ENCODE assay signal across 8 cellular contexts in the genomic region with DNA sequence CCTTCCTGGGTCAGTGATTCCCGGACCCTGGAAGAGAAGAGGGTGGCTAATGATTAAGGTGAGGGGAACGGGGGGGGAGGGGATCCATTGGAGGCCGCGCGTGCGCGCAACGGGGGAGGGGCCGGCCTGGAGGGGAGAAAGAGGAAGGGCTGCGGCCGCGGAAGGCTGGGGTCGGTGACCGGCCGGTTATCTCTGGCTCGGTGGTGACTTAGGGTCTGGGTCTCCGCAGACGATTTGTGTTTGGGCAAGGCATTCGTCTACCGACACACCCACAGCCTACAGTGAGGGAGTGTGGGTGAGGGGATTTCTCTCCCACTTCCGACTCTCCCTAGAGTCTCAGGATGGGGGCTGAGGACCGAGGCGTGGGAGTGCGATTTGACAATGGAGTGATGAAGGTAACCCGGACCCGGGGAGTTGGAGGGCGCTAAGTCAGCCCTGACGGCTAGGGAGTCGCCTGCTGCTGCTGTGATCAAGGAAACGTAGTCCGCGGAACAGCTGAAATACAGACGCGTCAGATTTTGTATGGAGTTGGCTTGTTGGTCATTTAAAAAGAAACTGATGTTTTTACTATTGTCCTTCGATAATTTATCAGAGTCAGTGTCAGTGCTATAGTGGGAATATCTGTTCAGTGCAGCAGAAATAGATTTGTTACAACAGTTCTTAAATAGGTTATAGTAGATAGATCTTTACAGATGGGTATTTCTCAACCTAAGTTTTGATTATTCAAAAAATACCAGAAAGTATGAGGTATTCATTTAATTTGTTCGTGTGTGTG. TPM values are rescaled to one million over a fixed set of nuclear protein-coding genes. Genes with fewer than 3 reads are reported as not detected.
DNase-seq lines count a peak whose midpoint lies in the region; ATAC-seq, FAIRE-seq and TF ChIP-seq lines count a peak whose summit lies in the region.

No MANE protein-coding gene starts in this region.

- dilution Hi-C loops in endothelial cell of umbilical vein (cut with MboI; ENCODE audit: extremely low pct_ligation_motif_present, low sequenced_read_pairs): no loop called here

- peaks cover 8% of the 10 kb centered on the region for H3K36me3 Mint-ChIP-seq in mesothelial cell of epicardium

- ATAC-seq in HG03095 (IDR thresholded peaks at IDR 0.05; ENCODE audit: unreplicated experiment): peak; percentile 41

- peaks cover 6% of the 10 kb centered on the region for H3K27me3 Mint-ChIP-seq in mesothelial cell of epicardium (ENCODE audit: low read depth)

- H3K27me3 ChIP-seq in endothelial cell of umbilical vein (ENCODE audit: control insufficient read depth in 2 of 2, insufficient read depth in 2 of 2, low read length in 2 of 2): peaks cover 4 to 7% of the 10 kb centered on the region in 2 experiments

- H4K20me1 ChIP-seq in endothelial cell of umbilical vein (replicated peaks; ENCODE audit: control insufficient read depth, extremely low read depth, insufficient read depth, low read length): peaks cover 6% of the 10 kb centered on the region

- peak overlapping the region; percentile 94 for H3K27ac Mint-ChIP-seq in mesothelial cell of epicardium

- H3K4me3 ChIP-seq in AG04449 (ENCODE audit: low read depth, low read length) (peak overlapping the region; percentile 99), endothelial cell of umbilical vein (replicated peaks in 1 of 3; ENCODE audit: insufficient read depth in 1 of 3, low read depth in 1 of 3, low read length in 3 of 3) (peak overlapping the region; percentile 94 to 99 (median 95))

- no peaks in the 10 kb centered on the region for H3K9me1 ChIP-seq in endothelial cell of umbilical vein (replicated peaks; ENCODE audit: control insufficient read depth, extremely low read depth, insufficient read depth, low read length)

- peak overlapping the region; percentile 83 for H3K9ac ChIP-seq in endothelial cell of umbilical vein (replicated peaks; ENCODE audit: extremely low read depth, insufficient read depth, low read length)

- H3K9me3 ChIP-seq in endothelial cell of umbilical vein (replicated peaks; ENCODE audit: control insufficient read depth, insufficient read depth, low read length): no peaks in the 10 kb centered on the region

- peak overlapping the region; percentile 99 for H2AFZ ChIP-seq in endothelial cell of umbilical vein (ENCODE audit: low read depth, low read length)

- peaks cover 12% of the 10 kb centered on the region for H3K4me1 ChIP-seq in endothelial cell of umbilical vein (ENCODE audit: control insufficient read depth, extremely low read depth, insufficient read depth, low read length)

- BruUV-seq in endothelial cell of umbilical vein (replicated peaks; lab: Mats Ljungman, UMichigan): no TSS peak

- peak overlapping the region; percentile 93 for H3K4me2 ChIP-seq in endothelial cell of umbilical vein (ENCODE audit: insufficient read depth, low read length)

- peaks cover 0 to 3% of the 10 kb centered on the region in 2 experiments for H3K36me3 ChIP-seq in endothelial cell of umbilical vein (ENCODE audit: control insufficient read depth in 2 of 2, extremely low read depth in 1 of 2, insufficient read depth in 2 of 2, low read length in 2 of 2)

- FAIRE-seq in endothelial cell of umbilical vein (lab: Jason Lieb, UNC): peak; percentile 4

- intact Hi-C loops in endothelial cell of umbilical vein (cut with micrococcal nuclease): no loop called here

- H3K27ac ChIP-seq in endothelial cell of umbilical vein (ENCODE audit: insufficient read depth, low read depth, low read length): peak overlapping the region; percentile 57

- no peak for TF ChIP-seq CTCF in AG04449 (IDR thresholded peaks at IDR 0.05; ENCODE audit: insufficient read depth, low read length, missing control alignments)
- TF ChIP-seq CTCF in endothelial cell of umbilical vein (IDR thresholded peaks at IDR 0.05; ENCODE audit: extremely low read depth in 1 of 2, insufficient read depth in 1 of 2, low read depth in 1 of 2, low read length in 2 of 2): no peak
- TF ChIP-seq CTCF in mesothelial cell of epicardium (IDR thresholded peaks at IDR 0.05; ENCODE audit: unreplicated experiment): no peak

- CTCF ChIA-PET in AG04449 (lab: Yijun Ruan, JAX): interaction anchor here (1.0 to 1.9 kb wide), 3 partner anchors 8 to 31 kb away, joined by 3 to 7 read pairs (median 5); no protein-coding TSS in a partner anchor
- CTCF ChIA-PET in endothelial cell of umbilical vein (lab: Charles Lee): interaction anchor here (0.7 to 2.2 kb wide), 6 partner anchors 8 to 541 kb away, joined by 3 to 9 read pairs (median 4); no protein-coding TSS in a partner anchor

- POLR2A ChIA-PET in AG04449 (lab: Yijun Ruan, JAX) (interaction anchor here (0.6 to 1.2 kb wide), 3 partner anchors 137 to 385 kb away, joined by 3 to 4 read pairs (median 3); a partner anchor contains a TSS), endothelial cell of umbilical vein (lab: Charles Lee) (interaction anchor here (1.2 kb wide), 1 partner anchor 385 kb away, joined by 4 read pairs; a partner anchor contains a TSS)

- peak overlapping the region; percentile 92 for H3K4me3 Mint-ChIP-seq in mesothelial cell of epicardium

- H3K79me2 ChIP-seq in endothelial cell of umbilical vein (ENCODE audit: control insufficient read depth, insufficient read depth, low read length): peaks cover 55% of the 10 kb centered on the region

- H3K9me3 Mint-ChIP-seq in mesothelial cell of epicardium: no peaks in the 10 kb centered on the region

- peak; percentile 24 for TF ChIP-seq POLR2A in GM18526 (IDR thresholded peaks at IDR 0.05; ENCODE audit: extremely low read depth, insufficient read length)
- no peak for TF ChIP-seq POLR2A in endothelial cell of umbilical vein (IDR thresholded peaks at IDR 0.05; ENCODE audit: low read depth, low read length)

- DNase-seq in AG04449 (ENCODE audit: low read depth, low spot score): no peak
- DNase-seq in NCI-H69 (lab: John Stamatoyannopoulos, UW): peak; percentile 86
- DNase-seq in activated CD8-positive, alpha-beta memory T cell treated with anti-CD3 and anti-CD28 coated beads, Interleukin-2, amount 50 U/mL, for 1 hour (ENCODE audit: extremely low read depth): peak; percentile 2
- DNase-seq in endothelial cell of umbilical vein (ENCODE audit: low read depth, low spot score): peak; percentile 62
- DNase-seq in mesothelial cell of epicardium (ENCODE audit: low spot score in 2 of 2, unreplicated experiment in 2 of 2): peak; percentile 57 to 62
- DNase-seq in stimulated activated CD8-positive, alpha-beta memory T cell treated with anti-CD3 and anti-CD28 coated beads, Interleukin-2, amount 100 ng/mL, for 48 hours (ENCODE audit: low read depth in 2 of 2): peak; percentile 44 to 52

- peaks cover 25% of the 10 kb centered on the region for H3K4me1 Mint-ChIP-seq in mesothelial cell of epicardium

TF ChIP-seq in endothelial cell of umbilical vein, 7 proteins besides CTCF, POLR2A, EP300 and RAD21:
- TF ChIP-seq POLR2AphosphoS5 (IDR thresholded peaks at IDR 0.05; ENCODE audit: insufficient read depth, low read depth, low read length) (no peak), EZH2 (IDR thresholded peaks at IDR 0.05; ENCODE audit: borderline replicate concordance, low read depth, low read length, severe bottlenecking) (no peak), FOS (IDR thresholded peaks at IDR 0.05; ENCODE audit: borderline replicate concordance, insufficient read depth, low read length) (no peak), MYC (IDR thresholded peaks at IDR 0.05; ENCODE audit: low read depth, low read length) (no peak), GATA2 (IDR thresholded peaks at IDR 0.05; ENCODE audit: insufficient read depth, insufficient read length, low read depth, low read length) (peak; percentile 21)
- TF ChIP-seq, protein P1, sequence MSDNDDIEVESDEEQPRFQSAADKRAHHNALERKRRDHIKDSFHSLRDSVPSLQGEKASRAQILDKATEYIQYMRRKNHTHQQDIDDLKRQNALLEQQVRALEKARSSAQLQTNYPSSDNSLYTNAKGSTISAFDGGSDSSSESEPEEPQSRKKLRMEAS (IDR thresholded peaks at IDR 0.05; ENCODE audit: insufficient read depth, insufficient read length): no peak

RNA-seq across cellular contexts. Expression of a gene that starts 0.7 kb away (rescaled TPM):
- total RNA-seq in endothelial cell of umbilical vein: 42.4 and 42.6 TPM in 2 replicates
- polyA plus RNA-seq in endothelial cell of umbilical vein: 22.3 and 27.6 TPM in 2 replicates
- polyA plus RNA-seq in endothelial cell of umbilical vein (2011; cell fraction: cytosol; rRNA removed): 11.6 and 12.2 TPM in 2 replicates
- polyA plus RNA-seq in endothelial cell of umbilical vein (2011; cell fraction: nucleus; rRNA removed): 36.1 and 37.2 TPM in 2 replicates
- polyA plus RNA-seq in endothelial cell of umbilical vein (2012): 21.6 and 22.0 TPM in 2 replicates
- 178 and 253 TPM in 2 replicates for polyA minus RNA-seq in endothelial cell of umbilical vein
- polyA minus RNA-seq in endothelial cell of umbilical vein (2011; cell fraction: cytosol; rRNA and poly(A)+ RNA removed): 34.3 TPM
- 86.1 and 106 TPM in 2 replicates for polyA minus RNA-seq in endothelial cell of umbilical vein (2011; cell fraction: nucleus; rRNA and poly(A)+ RNA removed)
- total RNA-seq in mesothelial cell of epicardium: 41.4 to 43.0 TPM (median 42.0 TPM) in 3 replicates

RNA-seq across cellular contexts. Expression of a gene that starts 54.7 kb away (rescaled TPM):
- total RNA-seq in endothelial cell of umbilical vein (80.9 and 93.0 TPM in 2 replicates), mesothelial cell of epicardium (111 to 116 TPM (median 111 TPM) in 3 replicates)
- 15.5 and 28.1 TPM in 2 replicates for polyA plus RNA-seq in endothelial cell of umbilical vein
- polyA plus RNA-seq in endothelial cell of umbilical vein (2011; cell fraction: cytosol; rRNA removed): 32.6 and 37.7 TPM in 2 replicates
- polyA plus RNA-seq in endothelial cell of umbilical vein (2011; cell fraction: nucleus; rRNA removed): 213 and 254 TPM in 2 replicates
- polyA plus RNA-seq in endothelial cell of umbilical vein (2012): 50.3 and 65.9 TPM in 2 replicates
- 29.2 and 48.5 TPM in 2 replicates for polyA minus RNA-seq in endothelial cell of umbilical vein
- 28.5 TPM for polyA minus RNA-seq in endothelial cell of umbilical vein (2011; cell fraction: cytosol; rRNA and poly(A)+ RNA removed)
- polyA minus RNA-seq in endothelial cell of umbilical vein (2011; cell fraction: nucleus; rRNA and poly(A)+ RNA removed): 125 and 127 TPM in 2 replicates
